Comparison of ENCODE assay signal across 8 cellular contexts in genomic region chr6:43013020-43013842, GRCh38. TPM values are rescaled to one million over a fixed set of nuclear protein-coding genes. Genes with fewer than 3 reads are reported as not detected.
A peak's percentile ranks its signal among the peaks of the same experiment; 100 is the strongest.
DNase-seq lines count a peak whose midpoint lies in the region; ATAC-seq and TF ChIP-seq lines count a peak whose summit lies in the region.

No MANE protein-coding gene starts in this region.

- H3K27ac ChIP-seq in A673 (ENCODE audit: low read depth, low read length, poor library complexity, severe bottlenecking) = peak overlapping the region; percentile 79
- no peak overlapping the region for H3K27ac ChIP-seq in iPS-18a (ENCODE audit: low read length)

- peak overlapping the region; percentile 82 to 95 (median 92) for H3K4me3 Mint-ChIP-seq in IgD-negative memory B cell
- peak overlapping the region; percentile 95 for H3K4me3 Mint-ChIP-seq in activated naive CD8-positive, alpha-beta T cell treated with anti-CD3 and anti-CD28 coated beads, Interleukin-2, amount 50 U/mL, for 24 hours
- H3K4me3 Mint-ChIP-seq in stimulated activated naive B cell treated with anti-CD40 and anti-IgM and Interleukin-4, amounts not matched to agents 10 μg/mL and 1 μg/mL and 100 μg/mL, for 72 hours = peak overlapping the region; percentile 96 to 99

- POLR2A ChIA-PET in A673 (lab: Charles Lee; ENCODE audit: low non-redundant PET) = interaction anchor here (1.2 kb wide), 1 partner anchor 84 kb away, joined by 5 read pairs; the partner anchor contains the start of gene CNPY3

- H3K27me3 ChIP-seq in A673 (replicated peaks; ENCODE audit: insufficient read depth, low read depth, low read length, poor library complexity) = no peaks in the 10 kb centered on the region
- no peaks in the 10 kb centered on the region for H3K27me3 ChIP-seq in iPS-18a (ENCODE audit: control insufficient read depth, insufficient read depth, low read length)

- H3K27ac Mint-ChIP-seq in IgD-negative memory B cell = peak overlapping the region; percentile 37 to 94 (median 60)
- peak overlapping the region; percentile 82 for H3K27ac Mint-ChIP-seq in activated naive CD8-positive, alpha-beta T cell treated with anti-CD3 and anti-CD28 coated beads, Interleukin-2, amount 50 U/mL, for 24 hours
- H3K27ac Mint-ChIP-seq in stimulated activated naive B cell treated with anti-CD40 and anti-IgM and Interleukin-4, amounts not matched to agents 10 μg/mL and 1 μg/mL and 100 μg/mL, for 72 hours = peak overlapping the region; percentile 98

- no peaks in the 10 kb centered on the region for H3K9me3 ChIP-seq in A673 (ENCODE audit: low read depth, low read length, poor library complexity, severe bottlenecking)
- H3K9me3 ChIP-seq in iPS-18a (ENCODE audit: control insufficient read depth, low read depth, low read length) = no peaks in the 10 kb centered on the region

- H3K4me3 ChIP-seq in A673 (ENCODE audit: low read depth, low read length, poor library complexity, severe bottlenecking) = peak overlapping the region; percentile 82
- H3K4me3 ChIP-seq in iPS-18a (ENCODE audit: low read length) = peak overlapping the region; percentile 76

- H3K4me1 Mint-ChIP-seq in IgD-negative memory B cell = peaks cover 22 to 45% (median 39%) of the 10 kb centered on the region in 3 donors
- peaks cover 50% of the 10 kb centered on the region for H3K4me1 Mint-ChIP-seq in activated naive CD8-positive, alpha-beta T cell treated with anti-CD3 and anti-CD28 coated beads, Interleukin-2, amount 50 U/mL, for 24 hours
- H3K4me1 Mint-ChIP-seq in stimulated activated naive B cell treated with anti-CD40 and anti-IgM and Interleukin-4, amounts not matched to agents 10 μg/mL and 1 μg/mL and 100 μg/mL, for 72 hours = peaks cover 42 to 78% of the 10 kb centered on the region in 2 donors

- peaks cover 7% of the 10 kb centered on the region for H3K4me1 ChIP-seq in A673 (ENCODE audit: insufficient read depth, low read length, poor library complexity, severe bottlenecking)
- no peaks in the 10 kb centered on the region for H3K4me1 ChIP-seq in iPS-18a (ENCODE audit: control insufficient read depth, low read depth, low read length)

- CTCF ChIA-PET in A673 (lab: Charles Lee) = interaction anchor here (1.2 to 1.5 kb wide), 2 partner anchors 63 to 131 kb away, joined by 5 to 8 read pairs; partner anchors contain the start of gene PTK7

- intact Hi-C loops in A673 (cut with micrococcal nuclease; ENCODE audit: unreplicated experiment) = loop anchor here (5.0 kb wide), 1 partner anchor 111 kb away; no protein-coding TSS in a partner anchor

- DNase-seq in A673 (ENCODE audit: low spot score) (no peak), HuH-7.5 (ENCODE audit: low spot score) (no peak)
- DNase-seq in activated naive CD8-positive, alpha-beta T cell treated with anti-CD3 and anti-CD28 coated beads, Interleukin-2, amount 50 U/mL, for 24 hours = no peak
- no peak for DNase-seq in stimulated activated naive B cell treated with anti-CD40 and anti-IgM and Interleukin-4, amounts not matched to agents 10 μg/mL and 1 μg/mL and 100 μg/mL, for 72 hours
- no peak for DNase-seq in stimulated activated CD4-positive, alpha-beta T cell treated with anti-CD3 and anti-CD28 coated beads, Interleukin-12 subunit alpha, Interleukin-12 subunit beta, amount 100 ng/mL, for 4 hours

- H3K9me3 Mint-ChIP-seq in IgD-negative memory B cell = no peaks in the 10 kb centered on the region
- no peaks in the 10 kb centered on the region for H3K9me3 Mint-ChIP-seq in activated naive CD8-positive, alpha-beta T cell treated with anti-CD3 and anti-CD28 coated beads, Interleukin-2, amount 50 U/mL, for 24 hours
- no peaks in the 10 kb centered on the region for H3K9me3 Mint-ChIP-seq in stimulated activated naive B cell treated with anti-CD40 and anti-IgM and Interleukin-4, amounts not matched to agents 10 μg/mL and 1 μg/mL and 100 μg/mL, for 72 hours

- BruUV-seq in A673 (replicated peaks; lab: Mats Ljungman, UMichigan) = no TSS peak

- H3K36me3 ChIP-seq in A673 (ENCODE audit: insufficient read depth, low read length, poor library complexity, severe bottlenecking) (peaks cover 60% of the 10 kb centered on the region), iPS-18a (ENCODE audit: control insufficient read depth, low read depth, low read length) (peaks cover 45% of the 10 kb centered on the region)

- peak; percentile 23 for ATAC-seq in GM18511 (IDR thresholded peaks at IDR 0.05; ENCODE audit: unreplicated experiment)
- peak; percentile 30 for ATAC-seq in activated naive CD8-positive, alpha-beta T cell treated with anti-CD3 and anti-CD28 coated beads, Interleukin-2, amount 50 U/mL, for 24 hours
- ATAC-seq in stimulated activated naive B cell treated with anti-CD40 and anti-IgM and Interleukin-4, amounts not matched to agents 10 μg/mL and 1 μg/mL and 100 μg/mL, for 72 hours (replicated peaks) = peak; percentile 0 to 24

- H3K27me3 Mint-ChIP-seq in IgD-negative memory B cell = no peaks in the 10 kb centered on the region
- H3K27me3 Mint-ChIP-seq in activated naive CD8-positive, alpha-beta T cell treated with anti-CD3 and anti-CD28 coated beads, Interleukin-2, amount 50 U/mL, for 24 hours = no peaks in the 10 kb centered on the region
- no peaks in the 10 kb centered on the region for H3K27me3 Mint-ChIP-seq in stimulated activated naive B cell treated with anti-CD40 and anti-IgM and Interleukin-4, amounts not matched to agents 10 μg/mL and 1 μg/mL and 100 μg/mL, for 72 hours

- peaks cover 2% of the 10 kb centered on the region for H3K36me3 Mint-ChIP-seq in IgD-negative memory B cell
- peaks cover 34% of the 10 kb centered on the region for H3K36me3 Mint-ChIP-seq in activated naive CD8-positive, alpha-beta T cell treated with anti-CD3 and anti-CD28 coated beads, Interleukin-2, amount 50 U/mL, for 24 hours (ENCODE audit: low read depth)
- peaks cover 23 to 52% of the 10 kb centered on the region in 2 donors for H3K36me3 Mint-ChIP-seq in stimulated activated naive B cell treated with anti-CD40 and anti-IgM and Interleukin-4, amounts not matched to agents 10 μg/mL and 1 μg/mL and 100 μg/mL, for 72 hours

- no peak for TF ChIP-seq CTCF in A673 (conservative IDR thresholded peaks at IDR 0.05; ENCODE audit: low read depth, low read length)

- peak overlapping the region; percentile 49 for H3K9ac ChIP-seq in iPS-18a (ENCODE audit: low read length)

RNA-seq across cellular contexts. Expression of gene MEA1, which starts 0.5 kb away (rescaled TPM):
- total RNA-seq in A673 (2021) = 113 and 125 TPM in 2 replicates
- polyA plus RNA-seq in IgD-negative memory B cell = 76.3 TPM

RNA-seq across cellular contexts. Expression of gene KLHDC3, which starts 0.8 kb away (rescaled TPM):
- 90.1 and 108 TPM in 2 replicates for total RNA-seq in A673 (2021)
- 60.3 TPM for polyA plus RNA-seq in IgD-negative memory B cell

RNA-seq across cellular contexts. Expression of gene RRP36, which starts 8.2 kb away (rescaled TPM):
- total RNA-seq in A673 (2021) = 104 and 115 TPM in 2 replicates
- polyA plus RNA-seq in IgD-negative memory B cell = 54.8 TPM

RNA-seq across cellular contexts. Expression of gene PPP2R5D, which starts 28.9 kb away (rescaled TPM):
- 73.6 and 77.1 TPM in 2 replicates for total RNA-seq in A673 (2021)
- 17.5 TPM for polyA plus RNA-seq in IgD-negative memory B cell

RNA-seq across cellular contexts. Expression of gene PEX6, which starts 34.2 kb away (rescaled TPM):
- 25.9 and 26.1 TPM in 2 replicates for total RNA-seq in A673 (2021)
- 12.7 TPM for polyA plus RNA-seq in IgD-negative memory B cell
